Comparison of ENCODE assay signal across 9 cellular contexts in the genomic region with DNA sequence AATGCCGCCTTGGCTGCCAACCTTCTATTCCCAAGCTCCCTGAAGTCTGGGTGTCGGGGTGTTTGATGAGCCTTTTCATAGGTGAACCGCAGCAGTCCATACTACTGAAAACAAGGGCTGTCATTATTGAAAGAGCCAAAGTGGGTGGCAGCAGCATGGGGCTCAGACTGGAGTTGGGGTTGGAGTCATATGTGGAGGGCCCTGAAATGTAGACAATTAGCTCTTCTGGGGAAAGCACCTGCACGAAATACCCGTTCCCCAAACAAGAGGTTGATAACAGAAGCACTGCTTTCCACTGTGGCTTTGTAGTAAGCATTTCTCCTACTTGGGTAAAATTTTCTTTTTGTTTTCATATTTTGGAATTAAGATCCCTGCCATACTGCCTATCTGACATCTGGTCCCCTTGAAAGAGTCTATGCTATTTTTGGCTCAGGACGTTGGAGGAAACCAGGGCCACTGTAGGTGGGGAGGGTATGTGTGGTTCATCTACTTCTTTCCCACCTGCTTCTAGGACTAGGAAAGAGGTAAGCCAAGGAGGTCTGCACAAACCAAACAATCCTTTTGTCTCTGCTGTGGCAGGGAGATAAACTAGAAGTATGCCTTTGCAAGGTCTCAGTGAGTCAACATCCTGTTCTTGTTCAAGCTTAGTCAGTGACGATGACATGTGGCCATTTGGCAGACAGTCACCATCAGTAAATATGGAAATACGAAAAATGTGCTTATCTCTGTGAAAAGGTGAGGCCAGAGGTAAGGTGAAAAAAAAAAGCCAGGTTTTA.
A peak's percentile ranks its signal among the peaks of the same experiment; 100 is the strongest.
DNase-seq lines count a peak whose midpoint lies in the region; ATAC-seq and TF ChIP-seq lines count a peak whose summit lies in the region.
"Had no signal": no experiment of that assay in that cellular context is flagged by ENCODE, and none has a peak within 500 bp of the region (broad histone marks: within the 10 kb centered on the region; RNA-seq: fewer than 3 reads in every experiment).

No MANE protein-coding gene starts in this region.

- peak; percentile 69 for ATAC-seq in activated T-helper 17 cell treated with anti-CD3 and anti-CD28 coated beads, Interleukin-2, amount 50 U/mL, for 72 hours (replicated peaks)
- ATAC-seq in left lobe of liver (peak; percentile 50), GM19395 (IDR thresholded peaks at IDR 0.05; ENCODE audit: unreplicated experiment) (no peak)
- ATAC-seq: GM12878 had no signal

- peak; percentile 76 for DNase-seq in AG08395 (ENCODE audit: low spot score)
- peak; percentile 34 for DNase-seq in HPDE6-E6E7 (ENCODE audit: extremely low spot score)
- no peak for DNase-seq in left lobe of liver (ENCODE audit: low spot score)
- DNase-seq in CD14-positive monocyte (ENCODE audit: low spot score), result no peak
- no peak for DNase-seq in glutamatergic neuron
- no peak for DNase-seq in effector memory CD4-positive, alpha-beta T cell

- TF ChIP-seq CTCF in CD14-positive monocyte (IDR thresholded peaks at IDR 0.05) (no peak), glutamatergic neuron (IDR thresholded peaks at IDR 0.05; ENCODE audit: partially characterized antibody, unreplicated experiment) (no peak)

- no peaks in the 10 kb centered on the region for H3K27me3 ChIP-seq in effector memory CD4-positive, alpha-beta T cell (replicated peaks; ENCODE audit: control insufficient read depth, insufficient read depth, low read length, poor library complexity, severe bottlenecking)

- no peaks in the 10 kb centered on the region for H3K4me1 Mint-ChIP-seq in activated T-helper 17 cell treated with anti-CD3 and anti-CD28 coated beads, Interleukin-2, amount 50 U/mL, for 72 hours
- H3K4me1 Mint-ChIP-seq in CD14-positive monocyte (peaks cover 4% of the 10 kb centered on the region), glutamatergic neuron (ENCODE audit: low read depth, unreplicated experiment) (no peaks in the 10 kb centered on the region)

- no peak overlapping the region for H3K4me3 Mint-ChIP-seq in activated T-helper 17 cell treated with anti-CD3 and anti-CD28 coated beads, Interleukin-2, amount 50 U/mL, for 72 hours
- no peak overlapping the region for H3K4me3 Mint-ChIP-seq in CD14-positive monocyte
- H3K4me3 Mint-ChIP-seq in glutamatergic neuron (ENCODE audit: unreplicated experiment), result no peak overlapping the region

- no peaks in the 10 kb centered on the region for H3K36me3 ChIP-seq in effector memory CD4-positive, alpha-beta T cell (ENCODE audit: control insufficient read depth, insufficient read depth, low read length)

- H3K9me3 Mint-ChIP-seq in activated T-helper 17 cell treated with anti-CD3 and anti-CD28 coated beads, Interleukin-2, amount 50 U/mL, for 72 hours, result no peaks in the 10 kb centered on the region
- H3K9me3 Mint-ChIP-seq in CD14-positive monocyte (peaks cover 0 to 7% (median 0%) of the 10 kb centered on the region in 7 donors), glutamatergic neuron (ENCODE audit: unreplicated experiment) (no peaks in the 10 kb centered on the region)

- H3K27ac Mint-ChIP-seq in activated T-helper 17 cell treated with anti-CD3 and anti-CD28 coated beads, Interleukin-2, amount 50 U/mL, for 72 hours, result no peak overlapping the region
- no peak overlapping the region for H3K27ac Mint-ChIP-seq in CD14-positive monocyte
- no peak overlapping the region for H3K27ac Mint-ChIP-seq in glutamatergic neuron (ENCODE audit: unreplicated experiment)

- H3K27me3 Mint-ChIP-seq in activated T-helper 17 cell treated with anti-CD3 and anti-CD28 coated beads, Interleukin-2, amount 50 U/mL, for 72 hours, result peaks cover 22% of the 10 kb centered on the region
- peaks cover 0 to 2% (median 2%) of the 10 kb centered on the region in 3 donors for H3K27me3 Mint-ChIP-seq in CD14-positive monocyte (ENCODE audit: low read depth in 3 of 3)
- H3K27me3 Mint-ChIP-seq in glutamatergic neuron (ENCODE audit: unreplicated experiment), result peaks cover 2% of the 10 kb centered on the region

- no peak overlapping the region for H3K27ac ChIP-seq in effector memory CD4-positive, alpha-beta T cell (ENCODE audit: insufficient read depth, low read length, poor library complexity, severe bottlenecking)

- H3K36me3 Mint-ChIP-seq in activated T-helper 17 cell treated with anti-CD3 and anti-CD28 coated beads, Interleukin-2, amount 50 U/mL, for 72 hours (ENCODE audit: low read depth), result no peaks in the 10 kb centered on the region
- H3K36me3 Mint-ChIP-seq in CD14-positive monocyte, result no peaks in the 10 kb centered on the region
- no peaks in the 10 kb centered on the region for H3K36me3 Mint-ChIP-seq in glutamatergic neuron (ENCODE audit: unreplicated experiment)

- no peaks in the 10 kb centered on the region for H3K4me1 ChIP-seq in effector memory CD4-positive, alpha-beta T cell (ENCODE audit: control insufficient read depth, insufficient read depth, low read length, poor library complexity, severe bottlenecking)

- intact Hi-C loops in CD14-positive monocyte (cut with micrococcal nuclease), result no loop called here

- no peak overlapping the region for H3K4me3 ChIP-seq in effector memory CD4-positive, alpha-beta T cell (ENCODE audit: insufficient read depth, low read depth, low read length, poor library complexity, severe bottlenecking)
- H3K4me3 ChIP-seq: GM12878 had no signal

- H3K9me3 ChIP-seq in effector memory CD4-positive, alpha-beta T cell (ENCODE audit: control insufficient read depth, low read length), result no peaks in the 10 kb centered on the region

Comparison
In these comparisons a context has a peak if more than half of its experiments do, and no peak if none do; other contexts are left out.
1. DNase-seq: peak in AG08395 (single experiment) and HPDE6-E6E7 (single experiment); none in left lobe of liver (single experiment), CD14-positive monocyte (single experiment), glutamatergic neuron (single experiment) and effector memory CD4-positive, alpha-beta T cell (0 of 3).